In genomic region chr5:42492978-42493377, GRCh38 we compare ENCODE assay signal across 24 cellular contexts.
DNase-seq lines count a peak whose midpoint lies in the region; ATAC-seq, FAIRE-seq and TF ChIP-seq lines count a peak whose summit lies in the region.
"Had no signal": no experiment of that assay in that cellular context is flagged by ENCODE, and none has a peak within 500 bp of the region (broad histone marks: within the 10 kb centered on the region; RNA-seq: fewer than 3 reads in every experiment).

No MANE protein-coding gene starts in this region.

- intact Hi-C loops in psoas muscle (cut with DNase I) (no loop called here), gastrocnemius medialis (cut with DNase I; ENCODE audit: low total_unique reads) (no loop called here), pancreas (cut with DNase I) (no loop called here)

- no peak for DNase-seq in SJCRH30
- peak; percentile 31 for DNase-seq in fibroblast of the aortic adventitia (ENCODE audit: low read depth)
- no peak for DNase-seq in psoas muscle
- DNase-seq in gastrocnemius medialis = no peak
- DNase-seq in superior temporal gyrus (ENCODE audit: extremely low spot score) = no peak
- DNase-seq in pancreas = no peak
- no peak for DNase-seq in KBM-7
- DNase-seq in HFFc6 = no peak
- DNase-seq: AML-193; Caco-2; Calu3; CD4-positive, alpha-beta T cell; CD8-positive, alpha-beta T cell; DMS79 treated with DMSO at 0.1 percent for 48 hours; GF-D8 had no signal

- H3K27me3 ChIP-seq in SJCRH30 (no peaks in the 10 kb centered on the region), psoas muscle (ENCODE audit: insufficient read depth in 3 of 3, low read length in 2 of 3) (no peaks in the 10 kb centered on the region), gastrocnemius medialis (no peaks in the 10 kb centered on the region), pancreas (no peaks in the 10 kb centered on the region)
- H3K27me3 ChIP-seq: BLaER1 treated with 17β-estradiol and CSF1 and Interleukin-3, amounts not matched to agents 10 nM and 100 nM had no signal

- peaks cover 2% of the 10 kb centered on the region; the same call in 1 of the 2 replicates for H3K27me3 Mint-ChIP-seq in HFFc6 (ENCODE audit: insufficient read depth)
- H3K27me3 Mint-ChIP-seq: B cell had no signal

- H3K36me3 ChIP-seq in SJCRH30 = no peaks in the 10 kb centered on the region; the same call in 1 of the 2 replicates
- no peaks in the 10 kb centered on the region for H3K36me3 ChIP-seq in psoas muscle (ENCODE audit: insufficient read depth in 1 of 2, low read depth in 1 of 2)
- H3K36me3 ChIP-seq in gastrocnemius medialis = no peaks in the 10 kb centered on the region
- no peaks in the 10 kb centered on the region for H3K36me3 ChIP-seq in pancreas

- 78 to 84% (median 82%) methylated on average over 3 of the region's 3 CpGs for WGBS in psoas muscle, 3 donors
- 76 to 87% methylated on average over 3 of the region's 3 CpGs for WGBS in pancreas, 2 donors

- H3K4me1 ChIP-seq in SJCRH30 (peaks cover 62% of the 10 kb centered on the region), psoas muscle (peaks cover 89% of the 10 kb centered on the region), gastrocnemius medialis (peaks cover 86 to 91% of the 10 kb centered on the region in 2 donors), pancreas (no peaks in the 10 kb centered on the region)
- H3K4me1 ChIP-seq: A549; BLaER1 treated with 17β-estradiol and CSF1 and Interleukin-3, amounts not matched to agents 10 nM and 100 nM; Caco-2 had no signal

- H3K4me3 Mint-ChIP-seq in HFFc6 = no peak overlapping the region
- H3K4me3 Mint-ChIP-seq: B cell; CD4-positive, alpha-beta T cell; CD8-positive, alpha-beta T cell had no signal

- H3K9me3 Mint-ChIP-seq in HFFc6 = peaks cover 37% of the 10 kb centered on the region
- H3K9me3 Mint-ChIP-seq: CD4-positive, alpha-beta T cell; CD8-positive, alpha-beta T cell had no signal

- in situ Hi-C loops in gastrocnemius medialis (cut with MboI; ENCODE audit: low sequenced_read_pairs in 4 of 4) (no loop called here), KBM-7 (cut with MboI; ENCODE audit: low pct_unique_long_range_greater_than_20kb, low sequenced_read_pairs) (no loop called here)

- peak overlapping the region; percentile 59; the same call in 1 of the 2 replicates for H3K27ac ChIP-seq in SJCRH30
- peak overlapping the region; percentile 31 for H3K27ac ChIP-seq in psoas muscle
- H3K27ac ChIP-seq in gastrocnemius medialis = peak overlapping the region in 3 of 4 donors; percentile 69 to 91 (median 84)
- H3K27ac ChIP-seq in pancreas = no peak overlapping the region
- H3K27ac ChIP-seq: 22Rv1; A549; BLaER1 treated with 17β-estradiol and CSF1 and Interleukin-3, amounts not matched to agents 10 nM and 100 nM; C4-2B had no signal

- no peaks in the 10 kb centered on the region for H3K9me3 ChIP-seq in SJCRH30 (replicated peaks)
- no peaks in the 10 kb centered on the region for H3K9me3 ChIP-seq in psoas muscle
- H3K9me3 ChIP-seq in gastrocnemius medialis = no peaks in the 10 kb centered on the region
- H3K9me3 ChIP-seq in pancreas = no peaks in the 10 kb centered on the region
- H3K9me3 ChIP-seq: A549; BLaER1 treated with 17β-estradiol and CSF1 and Interleukin-3, amounts not matched to agents 10 nM and 100 nM; Caco-2 had no signal

- no peak overlapping the region for H3K4me3 ChIP-seq in SJCRH30
- H3K4me3 ChIP-seq in fibroblast of the aortic adventitia (ENCODE audit: low read depth, low read length) = no peak overlapping the region
- H3K4me3 ChIP-seq in psoas muscle = no peak overlapping the region
- H3K4me3 ChIP-seq in gastrocnemius medialis = no peak overlapping the region
- H3K4me3 ChIP-seq in pancreas = no peak overlapping the region
- H3K4me3 ChIP-seq: A549; BLaER1 treated with 17β-estradiol and CSF1 and Interleukin-3, amounts not matched to agents 10 nM and 100 nM had no signal

- H3K27ac Mint-ChIP-seq in HFFc6 = no peak overlapping the region
- H3K27ac Mint-ChIP-seq: B cell; CD4-positive, alpha-beta T cell; CD8-positive, alpha-beta T cell had no signal

- no peaks in the 10 kb centered on the region for H3K4me1 Mint-ChIP-seq in HFFc6 (ENCODE audit: low read depth)
- H3K4me1 Mint-ChIP-seq: B cell had no signal

- no peaks in the 10 kb centered on the region for H3K36me3 Mint-ChIP-seq in HFFc6 (ENCODE audit: low read depth)
- H3K36me3 Mint-ChIP-seq: CD8-positive, alpha-beta T cell had no signal

- FAIRE-seq in pancreas (lab: Jason Lieb, UNC) = no peak
- FAIRE-seq: A549, D721Med, G401.6, GM12891, GM19239 had no signal

- no peak for ATAC-seq in psoas muscle
- no peak for ATAC-seq in gastrocnemius medialis
- no peak for ATAC-seq in pancreas
- ATAC-seq: A549; CD8-positive, alpha-beta T cell had no signal

- TF ChIP-seq CTCF in fibroblast of the aortic adventitia (IDR thresholded peaks at IDR 0.05; ENCODE audit: insufficient read depth, low read length) (no peak), psoas muscle (IDR thresholded peaks at IDR 0.05) (no peak), gastrocnemius medialis (IDR thresholded peaks at IDR 0.05 in 4 of 5, conservative IDR thresholded peaks at IDR 0.05 in 1 of 5) (no peak), pancreas (IDR thresholded peaks at IDR 0.05) (no peak), HFFc6 (IDR thresholded peaks at IDR 0.05) (no peak)

- TF ChIP-seq POLR2A in gastrocnemius medialis (IDR thresholded peaks at IDR 0.05) = no peak

Comparison
In these comparisons a context has a peak if more than half of its experiments do, and no peak if none do; other contexts are left out.
1. H3K27ac ChIP-seq: peak in SJCRH30 (single experiment), psoas muscle (single experiment) and gastrocnemius medialis (3 of 4); none in pancreas (0 of 4).